In genomic region chr17:29623283-29623647, GRCh38 we compare ENCODE assay signal across 7 cellular contexts. TPM values are rescaled to one million over a fixed set of nuclear protein-coding genes. Genes with fewer than 3 reads are reported as not detected.
DNase-seq lines count a peak whose midpoint lies in the region; ATAC-seq and TF ChIP-seq lines count a peak whose summit lies in the region.
"Had no signal": no experiment of that assay in that cellular context is flagged by ENCODE, and none has a peak within 500 bp of the region (broad histone marks: within the 10 kb centered on the region; RNA-seq: fewer than 3 reads in every experiment).

No MANE protein-coding gene starts in this region.

- no peak for DNase-seq in activated CD4-positive, alpha-beta memory T cell treated with anti-CD3 and anti-CD28 coated beads for 36 hours
- no peak for DNase-seq in activated CD4-positive, alpha-beta memory T cell treated with anti-CD3 and anti-CD28 coated beads, Interleukin-2, amount 10 ng/mL, durations not matched to agents 7 days and 5 days
- DNase-seq in endothelial cell (ENCODE audit: low spot score) = no peak
- DNase-seq in stimulated activated naive B cell treated with anti-CD40 and anti-IgM and Interleukin-4, amounts not matched to agents 10 μg/mL and 1 μg/mL and 100 μg/mL, for 72 hours = no peak
- DNase-seq in stimulated activated CD4-positive, alpha-beta T cell treated with anti-CD3 and anti-CD28 coated beads, Interleukin-12 subunit alpha, Interleukin-12 subunit beta, amount 100 ng/mL, for 4 hours = no peak
- DNase-seq: T1000 had no signal

- H3K4me1 Mint-ChIP-seq in activated CD4-positive, alpha-beta memory T cell treated with anti-CD3 and anti-CD28 coated beads for 36 hours (ENCODE audit: low read depth) = peaks cover 64% of the 10 kb centered on the region
- peaks cover 51% of the 10 kb centered on the region for H3K4me1 Mint-ChIP-seq in activated CD4-positive, alpha-beta memory T cell treated with anti-CD3 and anti-CD28 coated beads, Interleukin-2, amount 10 ng/mL, durations not matched to agents 7 days and 5 days
- peaks cover 6% of the 10 kb centered on the region for H3K4me1 Mint-ChIP-seq in endothelial cell (ENCODE audit: unreplicated experiment)
- peaks cover 46 to 91% of the 10 kb centered on the region in 2 donors for H3K4me1 Mint-ChIP-seq in stimulated activated naive B cell treated with anti-CD40 and anti-IgM and Interleukin-4, amounts not matched to agents 10 μg/mL and 1 μg/mL and 100 μg/mL, for 72 hours

- peak overlapping the region; percentile 85 for H3K27ac Mint-ChIP-seq in activated CD4-positive, alpha-beta memory T cell treated with anti-CD3 and anti-CD28 coated beads for 36 hours
- H3K27ac Mint-ChIP-seq in activated CD4-positive, alpha-beta memory T cell treated with anti-CD3 and anti-CD28 coated beads, Interleukin-2, amount 10 ng/mL, durations not matched to agents 7 days and 5 days = no peak overlapping the region
- H3K27ac Mint-ChIP-seq in endothelial cell (ENCODE audit: unreplicated experiment) = no peak overlapping the region
- peak overlapping the region; percentile 92 for H3K27ac Mint-ChIP-seq in stimulated activated naive B cell treated with anti-CD40 and anti-IgM and Interleukin-4, amounts not matched to agents 10 μg/mL and 1 μg/mL and 100 μg/mL, for 72 hours

- POLR2A ChIA-PET in activated CD4-positive, alpha-beta memory T cell treated with anti-CD3 and anti-CD28 coated beads for 36 hours (lab: Charles Lee) = interaction anchor here (1.0 to 1.5 kb wide), 2 partner anchors 56 to 137 kb away, joined by 3 to 6 read pairs; partner anchors contain the start of gene ABHD15
- POLR2A ChIA-PET in activated CD4-positive, alpha-beta memory T cell treated with anti-CD3 and anti-CD28 coated beads, Interleukin-2, amount 10 ng/mL, durations not matched to agents 7 days and 5 days (lab: Charles Lee) = interaction anchor here (1.2 to 1.3 kb wide), 3 partner anchors 16 to 56 kb away, joined by 3 to 5 read pairs (median 3); partner anchors contain the start of gene ABHD15

- no peaks in the 10 kb centered on the region for H3K9me3 Mint-ChIP-seq in activated CD4-positive, alpha-beta memory T cell treated with anti-CD3 and anti-CD28 coated beads for 36 hours
- H3K9me3 Mint-ChIP-seq in activated CD4-positive, alpha-beta memory T cell treated with anti-CD3 and anti-CD28 coated beads, Interleukin-2, amount 10 ng/mL, durations not matched to agents 7 days and 5 days = no peaks in the 10 kb centered on the region
- H3K9me3 Mint-ChIP-seq in endothelial cell (ENCODE audit: unreplicated experiment) = no peaks in the 10 kb centered on the region
- no peaks in the 10 kb centered on the region for H3K9me3 Mint-ChIP-seq in stimulated activated naive B cell treated with anti-CD40 and anti-IgM and Interleukin-4, amounts not matched to agents 10 μg/mL and 1 μg/mL and 100 μg/mL, for 72 hours

- no peaks in the 10 kb centered on the region for H3K27me3 Mint-ChIP-seq in activated CD4-positive, alpha-beta memory T cell treated with anti-CD3 and anti-CD28 coated beads for 36 hours
- peaks cover 14% of the 10 kb centered on the region for H3K27me3 Mint-ChIP-seq in activated CD4-positive, alpha-beta memory T cell treated with anti-CD3 and anti-CD28 coated beads, Interleukin-2, amount 10 ng/mL, durations not matched to agents 7 days and 5 days
- peaks cover 20% of the 10 kb centered on the region for H3K27me3 Mint-ChIP-seq in endothelial cell (ENCODE audit: unreplicated experiment)
- H3K27me3 Mint-ChIP-seq in stimulated activated naive B cell treated with anti-CD40 and anti-IgM and Interleukin-4, amounts not matched to agents 10 μg/mL and 1 μg/mL and 100 μg/mL, for 72 hours = peaks cover 0 to 3% of the 10 kb centered on the region in 2 donors

- peak; percentile 10 to 15 for ATAC-seq in stimulated activated naive B cell treated with anti-CD40 and anti-IgM and Interleukin-4, amounts not matched to agents 10 μg/mL and 1 μg/mL and 100 μg/mL, for 72 hours (replicated peaks)
- no peak for ATAC-seq in GM18870 (IDR thresholded peaks at IDR 0.05; ENCODE audit: unreplicated experiment)

- CTCF ChIA-PET in activated CD4-positive, alpha-beta memory T cell treated with anti-CD3 and anti-CD28 coated beads for 36 hours (lab: Charles Lee) = interaction anchor here (1.0 to 2.8 kb wide), 5 partner anchors 8 to 156 kb away, joined by 3 to 19 read pairs (median 6); no protein-coding TSS in a partner anchor
- CTCF ChIA-PET in activated CD4-positive, alpha-beta memory T cell treated with anti-CD3 and anti-CD28 coated beads, Interleukin-2, amount 10 ng/mL, durations not matched to agents 7 days and 5 days (lab: Charles Lee) = interaction anchor here (1.0 to 2.9 kb wide), 2 partner anchors 16 to 156 kb away, joined by 6 to 9 read pairs; no protein-coding TSS in a partner anchor

- intact Hi-C loops in activated CD4-positive, alpha-beta memory T cell treated with anti-CD3 and anti-CD28 coated beads for 36 hours (cut with micrococcal nuclease) = loop anchor here (5.0 to 10.0 kb wide), 2 partner anchors 472 to 486 kb away; no protein-coding TSS in a partner anchor

- no peak for TF ChIP-seq CTCF in endothelial cell (IDR thresholded peaks at IDR 0.05; ENCODE audit: unreplicated experiment)

- H3K36me3 Mint-ChIP-seq in activated CD4-positive, alpha-beta memory T cell treated with anti-CD3 and anti-CD28 coated beads for 36 hours = no peaks in the 10 kb centered on the region
- peaks cover 10% of the 10 kb centered on the region for H3K36me3 Mint-ChIP-seq in activated CD4-positive, alpha-beta memory T cell treated with anti-CD3 and anti-CD28 coated beads, Interleukin-2, amount 10 ng/mL, durations not matched to agents 7 days and 5 days (ENCODE audit: low read depth)
- H3K36me3 Mint-ChIP-seq in endothelial cell (ENCODE audit: low read depth, unreplicated experiment) = peaks cover 7% of the 10 kb centered on the region
- peaks cover 11 to 28% of the 10 kb centered on the region in 2 donors for H3K36me3 Mint-ChIP-seq in stimulated activated naive B cell treated with anti-CD40 and anti-IgM and Interleukin-4, amounts not matched to agents 10 μg/mL and 1 μg/mL and 100 μg/mL, for 72 hours

- peak overlapping the region; percentile 78 for H3K4me3 Mint-ChIP-seq in activated CD4-positive, alpha-beta memory T cell treated with anti-CD3 and anti-CD28 coated beads for 36 hours
- H3K4me3 Mint-ChIP-seq in activated CD4-positive, alpha-beta memory T cell treated with anti-CD3 and anti-CD28 coated beads, Interleukin-2, amount 10 ng/mL, durations not matched to agents 7 days and 5 days = no peak overlapping the region
- peak overlapping the region; percentile 16 for H3K4me3 Mint-ChIP-seq in endothelial cell (ENCODE audit: unreplicated experiment)
- peak overlapping the region; percentile 83 to 87 for H3K4me3 Mint-ChIP-seq in stimulated activated naive B cell treated with anti-CD40 and anti-IgM and Interleukin-4, amounts not matched to agents 10 μg/mL and 1 μg/mL and 100 μg/mL, for 72 hours

RNA-seq across cellular contexts. Expression of gene CORO6, which starts 0.6 kb away (rescaled TPM):
- total RNA-seq in activated CD4-positive, alpha-beta memory T cell treated with anti-CD3 and anti-CD28 coated beads for 36 hours = 10 to 100 TPM; 21.3 to 22.1 TPM
- 1 to 10 TPM; 5.3 to 5.6 TPM for total RNA-seq in activated CD4-positive, alpha-beta memory T cell treated with anti-CD3 and anti-CD28 coated beads, Interleukin-2, amount 10 ng/mL, durations not matched to agents 7 days and 5 days
- 13.0 TPM for total RNA-seq in endothelial cell (ENCODE audit: unreplicated experiment)

RNA-seq across cellular contexts. Expression of gene ANKRD13B, which starts 30.3 kb away (rescaled TPM):
- total RNA-seq in activated CD4-positive, alpha-beta memory T cell treated with anti-CD3 and anti-CD28 coated beads for 36 hours = 10 to 100 TPM; 14.1 to 15.1 TPM
- 10 to 100 TPM; 11.3 to 13.6 TPM for total RNA-seq in activated CD4-positive, alpha-beta memory T cell treated with anti-CD3 and anti-CD28 coated beads, Interleukin-2, amount 10 ng/mL, durations not matched to agents 7 days and 5 days
- total RNA-seq in endothelial cell (ENCODE audit: unreplicated experiment) = 7.6 TPM

RNA-seq across cellular contexts. Expression of gene GIT1, which starts 33.8 kb away (rescaled TPM):
- 10 to 100 TPM; 51.3 to 54.4 TPM for total RNA-seq in activated CD4-positive, alpha-beta memory T cell treated with anti-CD3 and anti-CD28 coated beads for 36 hours
- 10 to 100 TPM; 76.6 to 80.4 TPM for total RNA-seq in activated CD4-positive, alpha-beta memory T cell treated with anti-CD3 and anti-CD28 coated beads, Interleukin-2, amount 10 ng/mL, durations not matched to agents 7 days and 5 days
- 116 TPM for total RNA-seq in endothelial cell (ENCODE audit: unreplicated experiment)

RNA-seq across cellular contexts. Expression of gene TP53I13, which starts 54.8 kb away (rescaled TPM):
- 10 to 100 TPM; 54.2 to 55.3 TPM for total RNA-seq in activated CD4-positive, alpha-beta memory T cell treated with anti-CD3 and anti-CD28 coated beads for 36 hours
- total RNA-seq in activated CD4-positive, alpha-beta memory T cell treated with anti-CD3 and anti-CD28 coated beads, Interleukin-2, amount 10 ng/mL, durations not matched to agents 7 days and 5 days = 100 to 1,000 TPM; 112 to 118 TPM
- 15.7 TPM for total RNA-seq in endothelial cell (ENCODE audit: unreplicated experiment)

RNA-seq across cellular contexts. Expression of gene ABHD15, which starts 56.4 kb away (rescaled TPM):
- total RNA-seq in activated CD4-positive, alpha-beta memory T cell treated with anti-CD3 and anti-CD28 coated beads for 36 hours = 1 to 10 TPM; 8.9 to 9.8 TPM
- total RNA-seq in activated CD4-positive, alpha-beta memory T cell treated with anti-CD3 and anti-CD28 coated beads, Interleukin-2, amount 10 ng/mL, durations not matched to agents 7 days and 5 days = 10 to 100 TPM; 18.5 to 19.3 TPM
- 1.7 TPM for total RNA-seq in endothelial cell (ENCODE audit: unreplicated experiment)

Comparison
In these comparisons a context has a peak if more than half of its experiments do, and no peak if none do; other contexts are left out.
1. H3K27ac Mint-ChIP-seq: peak in activated CD4-positive, alpha-beta memory T cell treated with anti-CD3 and anti-CD28 coated beads for 36 hours (single experiment) and stimulated activated naive B cell treated with anti-CD40 and anti-IgM and Interleukin-4, amounts not matched to agents 10 μg/mL and 1 μg/mL and 100 μg/mL, for 72 hours (single experiment); none in activated CD4-positive, alpha-beta memory T cell treated with anti-CD3 and anti-CD28 coated beads, Interleukin-2, amount 10 ng/mL, durations not matched to agents 7 days and 5 days (single experiment) and endothelial cell (single experiment).